Comparison of ENCODE assay signal across 8 cellular contexts in genomic region chr6:11277275-11278206, GRCh38. TPM values are rescaled to one million over a fixed set of nuclear protein-coding genes. Genes with fewer than 3 reads are reported as not detected.
A peak's percentile ranks its signal among the peaks of the same experiment; 100 is the strongest.
DNase-seq lines count a peak whose midpoint lies in the region; ATAC-seq and TF ChIP-seq lines count a peak whose summit lies in the region.

No MANE protein-coding gene starts in this region.

- no peaks in the 10 kb centered on the region for H3K9me3 ChIP-seq in vagina

- peak; percentile 48 for ATAC-seq in GM19395 (IDR thresholded peaks at IDR 0.05; ENCODE audit: unreplicated experiment)
- ATAC-seq in HG03565 (IDR thresholded peaks at IDR 0.05; ENCODE audit: unreplicated experiment) = peak; percentile 43

- H3K4me1 ChIP-seq in vagina = peaks cover 16% of the 10 kb centered on the region

- no peak for TF ChIP-seq CTCF in vagina (IDR thresholded peaks at IDR 0.05)

- intact Hi-C loops in vagina (cut with DNase I) = no loop called here

- no peaks in the 10 kb centered on the region for H3K27me3 ChIP-seq in vagina

- no peak for TF ChIP-seq POLR2A in vagina (IDR thresholded peaks at IDR 0.05)

- H3K36me3 ChIP-seq in vagina = no peaks in the 10 kb centered on the region

- peak; percentile 97 for DNase-seq in EH (ENCODE audit: low read depth)
- peak; percentile 93 for DNase-seq in astrocyte of the hippocampus (ENCODE audit: low read depth, low spot score)
- DNase-seq in myocyte (ENCODE audit: low read depth) = peak; percentile 38
- DNase-seq in NCI-H82 treated with DMSO at 0.1 percent for 48 hours (lab: John Stamatoyannopoulos, UW; ENCODE audit: unreplicated experiment) = no peak
- no peak for DNase-seq in vagina (ENCODE audit: extremely low spot score in 2 of 2)
- DNase-seq in GF-D8 (lab: John Stamatoyannopoulos, UW) = no peak

- no peak overlapping the region for H3K4me3 ChIP-seq in vagina

- H3K27ac ChIP-seq in vagina = no peak overlapping the region

RNA-seq across cellular contexts. Expression of gene NEDD9, which starts 45.1 kb away (rescaled TPM):
- 3.4 and 4.5 TPM in 2 replicates for total RNA-seq in myocyte
- 15.1 TPM for polyA plus RNA-seq in myocyte (2012)
- 45.4 TPM for total RNA-seq in vagina

Comparison
In these comparisons a context has a peak if more than half of its experiments do, and no peak if none do; other contexts are left out.
1. DNase-seq: peak in EH (single experiment), astrocyte of the hippocampus (single experiment) and myocyte (single experiment); none in NCI-H82 treated with DMSO at 0.1 percent for 48 hours (single experiment), vagina (0 of 2) and GF-D8 (single experiment).